In the genomic region with DNA sequence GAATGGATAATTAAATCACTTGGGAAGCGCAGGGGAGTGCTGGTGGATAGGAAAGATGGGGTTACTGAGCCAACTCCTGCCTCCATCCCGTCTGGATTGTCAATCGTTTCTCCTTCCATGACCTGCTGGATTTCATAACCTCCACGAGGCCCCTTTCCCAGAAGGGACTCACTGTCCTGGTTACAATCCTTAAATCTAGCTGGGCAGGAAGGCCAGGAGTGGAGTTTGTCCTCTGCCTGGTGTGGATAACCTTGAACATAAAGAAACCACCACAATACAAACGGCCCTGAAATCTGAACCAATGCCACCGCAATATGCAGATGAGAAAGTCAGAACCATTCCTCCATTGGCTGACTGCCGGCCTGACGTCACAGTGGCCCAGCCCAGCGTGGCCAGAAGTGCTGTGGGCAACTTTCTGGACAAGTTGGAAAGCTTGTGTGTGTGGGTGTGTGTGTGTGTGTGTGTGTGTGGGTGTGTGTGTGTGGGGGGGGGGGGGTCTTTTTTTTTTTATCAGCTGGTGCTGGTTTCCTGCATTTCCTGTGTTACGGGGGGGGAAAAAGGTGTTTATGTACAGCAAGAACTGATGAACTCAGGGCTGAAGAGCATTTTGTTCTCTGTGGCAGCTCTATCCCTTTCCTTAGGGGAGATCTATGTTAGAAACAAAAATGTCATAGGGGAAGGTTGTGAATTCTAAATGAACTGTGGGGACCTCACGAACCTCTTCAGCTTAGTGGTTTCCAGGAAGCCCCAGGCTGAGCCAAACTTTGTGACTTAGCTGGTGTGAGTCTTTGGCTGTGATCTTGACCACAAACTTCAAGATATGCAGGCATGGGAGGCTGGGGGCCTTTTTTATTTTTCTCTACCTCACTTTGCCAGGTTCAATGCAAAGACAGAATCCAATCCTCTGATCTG, we compare ENCODE assay signal across 1 cellular context.
TF ChIP-seq lines count a peak whose summit lies in the region.

No MANE protein-coding gene starts in this region.

TF ChIP-seq in HEK293, 187 proteins besides CTCF, POLR2A, EP300 and RAD21 (continued from another document and continues in another):
- TF ChIP-seq ZNF600 (tag by site-specific recombination; IDR thresholded peaks at IDR 0.05) (peak; percentile 90), ZNF837 (tag by site-specific recombination; IDR thresholded peaks at IDR 0.05) (no peak), ZNF560 (tag by site-specific recombination; IDR thresholded peaks at IDR 0.05; ENCODE audit: borderline replicate concordance) (no peak), ZBTB8A (tag by site-specific recombination; IDR thresholded peaks at IDR 0.05) (no peak), YY1 (tag by site-specific recombination; IDR thresholded peaks at IDR 0.05) (no peak), ZNF433 (tag by site-specific recombination; IDR thresholded peaks at IDR 0.05; ENCODE audit: low read depth) (no peak), ZNF701 (tag by site-specific recombination; IDR thresholded peaks at IDR 0.05) (no peak), HOXA7 (CRISPR knock-in tag; IDR thresholded peaks at IDR 0.05; ENCODE audit: borderline replicate concordance) (no peak), SP2 (tag by site-specific recombination; IDR thresholded peaks at IDR 0.05) (peak; percentile 59; the same call in 1 of the 2 replicates), ZNF214 (tag by site-specific recombination; IDR thresholded peaks at IDR 0.05; ENCODE audit: borderline replicate concordance) (no peak), SCRT1 (tag by site-specific recombination; IDR thresholded peaks at IDR 0.05; ENCODE audit: borderline replicate concordance) (no peak), ZNF2 (tag by site-specific recombination; IDR thresholded peaks at IDR 0.05) (no peak), ZNF202 (tag by site-specific recombination; IDR thresholded peaks at IDR 0.05; ENCODE audit: borderline replicate concordance) (no peak), ZFP41 (tag by site-specific recombination; IDR thresholded peaks at IDR 0.05; ENCODE audit: borderline replicate concordance) (no peak), ZNF350 (tag by site-specific recombination; IDR thresholded peaks at IDR 0.05) (no peak), ZNF624 (tag by site-specific recombination; IDR thresholded peaks at IDR 0.05) (no peak), ZNF248 (tag by site-specific recombination; IDR thresholded peaks at IDR 0.05) (no peak), ZXDB (tag by site-specific recombination; IDR thresholded peaks at IDR 0.05) (no peak), ZNF514 (tag by site-specific recombination; IDR thresholded peaks at IDR 0.05) (no peak), ZNF785 (tag by site-specific recombination; IDR thresholded peaks at IDR 0.05) (no peak), ZFP69B (tag by site-specific recombination; IDR thresholded peaks at IDR 0.05) (no peak), GLIS2 (tag by site-specific recombination; IDR thresholded peaks at IDR 0.05) (no peak)
- TF ChIP-seq, protein P1, sequence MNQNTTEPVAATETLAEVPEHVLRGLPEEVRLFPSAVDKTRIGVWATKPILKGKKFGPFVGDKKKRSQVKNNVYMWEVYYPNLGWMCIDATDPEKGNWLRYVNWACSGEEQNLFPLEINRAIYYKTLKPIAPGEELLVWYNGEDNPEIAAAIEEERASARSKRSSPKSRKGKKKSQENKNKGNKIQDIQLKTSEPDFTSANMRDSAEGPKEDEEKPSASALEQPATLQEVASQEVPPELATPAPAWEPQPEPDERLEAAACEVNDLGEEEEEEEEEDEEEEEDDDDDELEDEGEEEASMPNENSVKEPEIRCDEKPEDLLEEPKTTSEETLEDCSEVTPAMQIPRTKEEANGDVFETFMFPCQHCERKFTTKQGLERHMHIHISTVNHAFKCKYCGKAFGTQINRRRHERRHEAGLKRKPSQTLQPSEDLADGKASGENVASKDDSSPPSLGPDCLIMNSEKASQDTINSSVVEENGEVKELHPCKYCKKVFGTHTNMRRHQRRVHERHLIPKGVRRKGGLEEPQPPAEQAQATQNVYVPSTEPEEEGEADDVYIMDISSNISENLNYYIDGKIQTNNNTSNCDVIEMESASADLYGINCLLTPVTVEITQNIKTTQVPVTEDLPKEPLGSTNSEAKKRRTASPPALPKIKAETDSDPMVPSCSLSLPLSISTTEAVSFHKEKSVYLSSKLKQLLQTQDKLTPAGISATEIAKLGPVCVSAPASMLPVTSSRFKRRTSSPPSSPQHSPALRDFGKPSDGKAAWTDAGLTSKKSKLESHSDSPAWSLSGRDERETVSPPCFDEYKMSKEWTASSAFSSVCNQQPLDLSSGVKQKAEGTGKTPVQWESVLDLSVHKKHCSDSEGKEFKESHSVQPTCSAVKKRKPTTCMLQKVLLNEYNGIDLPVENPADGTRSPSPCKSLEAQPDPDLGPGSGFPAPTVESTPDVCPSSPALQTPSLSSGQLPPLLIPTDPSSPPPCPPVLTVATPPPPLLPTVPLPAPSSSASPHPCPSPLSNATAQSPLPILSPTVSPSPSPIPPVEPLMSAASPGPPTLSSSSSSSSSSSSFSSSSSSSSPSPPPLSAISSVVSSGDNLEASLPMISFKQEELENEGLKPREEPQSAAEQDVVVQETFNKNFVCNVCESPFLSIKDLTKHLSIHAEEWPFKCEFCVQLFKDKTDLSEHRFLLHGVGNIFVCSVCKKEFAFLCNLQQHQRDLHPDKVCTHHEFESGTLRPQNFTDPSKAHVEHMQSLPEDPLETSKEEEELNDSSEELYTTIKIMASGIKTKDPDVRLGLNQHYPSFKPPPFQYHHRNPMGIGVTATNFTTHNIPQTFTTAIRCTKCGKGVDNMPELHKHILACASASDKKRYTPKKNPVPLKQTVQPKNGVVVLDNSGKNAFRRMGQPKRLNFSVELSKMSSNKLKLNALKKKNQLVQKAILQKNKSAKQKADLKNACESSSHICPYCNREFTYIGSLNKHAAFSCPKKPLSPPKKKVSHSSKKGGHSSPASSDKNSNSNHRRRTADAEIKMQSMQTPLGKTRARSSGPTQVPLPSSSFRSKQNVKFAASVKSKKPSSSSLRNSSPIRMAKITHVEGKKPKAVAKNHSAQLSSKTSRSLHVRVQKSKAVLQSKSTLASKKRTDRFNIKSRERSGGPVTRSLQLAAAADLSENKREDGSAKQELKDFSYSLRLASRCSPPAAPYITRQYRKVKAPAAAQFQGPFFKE (tag by site-specific recombination; IDR thresholded peaks at IDR 0.05; ENCODE audit: borderline replicate concordance) = no peak
- TF ChIP-seq, protein P2, sequence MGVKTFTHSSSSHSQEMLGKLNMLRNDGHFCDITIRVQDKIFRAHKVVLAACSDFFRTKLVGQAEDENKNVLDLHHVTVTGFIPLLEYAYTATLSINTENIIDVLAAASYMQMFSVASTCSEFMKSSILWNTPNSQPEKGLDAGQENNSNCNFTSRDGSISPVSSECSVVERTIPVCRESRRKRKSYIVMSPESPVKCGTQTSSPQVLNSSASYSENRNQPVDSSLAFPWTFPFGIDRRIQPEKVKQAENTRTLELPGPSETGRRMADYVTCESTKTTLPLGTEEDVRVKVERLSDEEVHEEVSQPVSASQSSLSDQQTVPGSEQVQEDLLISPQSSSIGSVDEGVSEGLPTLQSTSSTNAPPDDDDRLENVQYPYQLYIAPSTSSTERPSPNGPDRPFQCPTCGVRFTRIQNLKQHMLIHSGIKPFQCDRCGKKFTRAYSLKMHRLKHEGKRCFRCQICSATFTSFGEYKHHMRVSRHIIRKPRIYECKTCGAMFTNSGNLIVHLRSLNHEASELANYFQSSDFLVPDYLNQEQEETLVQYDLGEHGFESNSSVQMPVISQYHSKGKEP (tag by site-specific recombination; IDR thresholded peaks at IDR 0.05) = no peak
- TF ChIP-seq, protein P3, sequence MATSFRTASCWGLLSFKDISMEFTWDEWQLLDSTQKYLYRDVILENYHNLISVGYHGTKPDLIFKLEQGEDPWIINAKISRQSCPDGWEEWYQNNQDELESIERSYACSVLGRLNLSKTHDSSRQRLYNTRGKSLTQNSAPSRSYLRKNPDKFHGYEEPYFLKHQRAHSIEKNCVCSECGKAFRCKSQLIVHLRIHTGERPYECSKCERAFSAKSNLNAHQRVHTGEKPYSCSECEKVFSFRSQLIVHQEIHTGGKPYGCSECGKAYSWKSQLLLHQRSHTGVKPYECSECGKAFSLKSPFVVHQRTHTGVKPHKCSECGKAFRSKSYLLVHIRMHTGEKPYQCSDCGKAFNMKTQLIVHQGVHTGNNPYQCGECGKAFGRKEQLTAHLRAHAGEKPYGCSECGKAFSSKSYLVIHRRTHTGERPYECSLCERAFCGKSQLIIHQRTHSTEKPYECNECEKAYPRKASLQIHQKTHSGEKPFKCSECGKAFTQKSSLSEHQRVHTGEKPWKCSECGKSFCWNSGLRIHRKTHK (tag by site-specific recombination; IDR thresholded peaks at IDR 0.05) = no peak
- TF ChIP-seq, protein P4, sequence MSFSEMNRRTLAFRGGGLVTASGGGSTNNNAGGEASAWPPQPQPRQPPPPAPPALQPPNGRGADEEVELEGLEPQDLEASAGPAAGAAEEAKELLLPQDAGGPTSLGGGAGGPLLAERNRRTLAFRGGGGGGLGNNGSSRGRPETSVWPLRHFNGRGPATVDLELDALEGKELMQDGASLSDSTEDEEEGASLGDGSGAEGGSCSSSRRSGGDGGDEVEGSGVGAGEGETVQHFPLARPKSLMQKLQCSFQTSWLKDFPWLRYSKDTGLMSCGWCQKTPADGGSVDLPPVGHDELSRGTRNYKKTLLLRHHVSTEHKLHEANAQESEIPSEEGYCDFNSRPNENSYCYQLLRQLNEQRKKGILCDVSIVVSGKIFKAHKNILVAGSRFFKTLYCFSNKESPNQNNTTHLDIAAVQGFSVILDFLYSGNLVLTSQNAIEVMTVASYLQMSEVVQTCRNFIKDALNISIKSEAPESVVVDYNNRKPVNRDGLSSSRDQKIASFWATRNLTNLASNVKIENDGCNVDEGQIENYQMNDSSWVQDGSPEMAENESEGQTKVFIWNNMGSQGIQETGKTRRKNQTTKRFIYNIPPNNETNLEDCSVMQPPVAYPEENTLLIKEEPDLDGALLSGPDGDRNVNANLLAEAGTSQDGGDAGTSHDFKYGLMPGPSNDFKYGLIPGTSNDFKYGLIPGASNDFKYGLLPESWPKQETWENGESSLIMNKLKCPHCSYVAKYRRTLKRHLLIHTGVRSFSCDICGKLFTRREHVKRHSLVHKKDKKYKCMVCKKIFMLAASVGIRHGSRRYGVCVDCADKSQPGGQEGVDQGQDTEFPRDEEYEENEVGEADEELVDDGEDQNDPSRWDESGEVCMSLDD (tag by site-specific recombination; IDR thresholded peaks at IDR 0.05) = no peak
- TF ChIP-seq, protein P5, sequence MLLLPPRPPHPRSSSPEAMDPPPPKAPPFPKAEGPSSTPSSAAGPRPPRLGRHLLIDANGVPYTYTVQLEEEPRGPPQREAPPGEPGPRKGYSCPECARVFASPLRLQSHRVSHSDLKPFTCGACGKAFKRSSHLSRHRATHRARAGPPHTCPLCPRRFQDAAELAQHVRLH (tag by site-specific recombination; IDR thresholded peaks at IDR 0.05) = no peak
- TF ChIP-seq, protein P6, sequence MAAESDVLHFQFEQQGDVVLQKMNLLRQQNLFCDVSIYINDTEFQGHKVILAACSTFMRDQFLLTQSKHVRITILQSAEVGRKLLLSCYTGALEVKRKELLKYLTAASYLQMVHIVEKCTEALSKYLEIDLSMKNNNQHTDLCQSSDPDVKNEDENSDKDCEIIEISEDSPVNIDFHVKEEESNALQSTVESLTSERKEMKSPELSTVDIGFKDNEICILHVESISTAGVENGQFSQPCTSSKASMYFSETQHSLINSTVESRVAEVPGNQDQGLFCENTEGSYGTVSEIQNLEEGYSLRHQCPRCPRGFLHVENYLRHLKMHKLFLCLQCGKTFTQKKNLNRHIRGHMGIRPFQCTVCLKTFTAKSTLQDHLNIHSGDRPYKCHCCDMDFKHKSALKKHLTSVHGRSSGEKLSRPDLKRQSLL (tag by site-specific recombination; IDR thresholded peaks at IDR 0.05) = no peak
- TF ChIP-seq, protein P7, sequence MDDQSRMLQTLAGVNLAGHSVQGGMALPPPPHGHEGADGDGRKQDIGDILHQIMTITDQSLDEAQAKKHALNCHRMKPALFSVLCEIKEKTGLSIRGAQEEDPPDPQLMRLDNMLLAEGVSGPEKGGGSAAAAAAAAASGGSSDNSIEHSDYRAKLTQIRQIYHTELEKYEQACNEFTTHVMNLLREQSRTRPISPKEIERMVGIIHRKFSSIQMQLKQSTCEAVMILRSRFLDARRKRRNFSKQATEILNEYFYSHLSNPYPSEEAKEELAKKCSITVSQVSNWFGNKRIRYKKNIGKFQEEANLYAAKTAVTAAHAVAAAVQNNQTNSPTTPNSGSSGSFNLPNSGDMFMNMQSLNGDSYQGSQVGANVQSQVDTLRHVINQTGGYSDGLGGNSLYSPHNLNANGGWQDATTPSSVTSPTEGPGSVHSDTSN (CRISPR knock-in tag; IDR thresholded peaks at IDR 0.05) = no peak
- TF ChIP-seq, protein P8, sequence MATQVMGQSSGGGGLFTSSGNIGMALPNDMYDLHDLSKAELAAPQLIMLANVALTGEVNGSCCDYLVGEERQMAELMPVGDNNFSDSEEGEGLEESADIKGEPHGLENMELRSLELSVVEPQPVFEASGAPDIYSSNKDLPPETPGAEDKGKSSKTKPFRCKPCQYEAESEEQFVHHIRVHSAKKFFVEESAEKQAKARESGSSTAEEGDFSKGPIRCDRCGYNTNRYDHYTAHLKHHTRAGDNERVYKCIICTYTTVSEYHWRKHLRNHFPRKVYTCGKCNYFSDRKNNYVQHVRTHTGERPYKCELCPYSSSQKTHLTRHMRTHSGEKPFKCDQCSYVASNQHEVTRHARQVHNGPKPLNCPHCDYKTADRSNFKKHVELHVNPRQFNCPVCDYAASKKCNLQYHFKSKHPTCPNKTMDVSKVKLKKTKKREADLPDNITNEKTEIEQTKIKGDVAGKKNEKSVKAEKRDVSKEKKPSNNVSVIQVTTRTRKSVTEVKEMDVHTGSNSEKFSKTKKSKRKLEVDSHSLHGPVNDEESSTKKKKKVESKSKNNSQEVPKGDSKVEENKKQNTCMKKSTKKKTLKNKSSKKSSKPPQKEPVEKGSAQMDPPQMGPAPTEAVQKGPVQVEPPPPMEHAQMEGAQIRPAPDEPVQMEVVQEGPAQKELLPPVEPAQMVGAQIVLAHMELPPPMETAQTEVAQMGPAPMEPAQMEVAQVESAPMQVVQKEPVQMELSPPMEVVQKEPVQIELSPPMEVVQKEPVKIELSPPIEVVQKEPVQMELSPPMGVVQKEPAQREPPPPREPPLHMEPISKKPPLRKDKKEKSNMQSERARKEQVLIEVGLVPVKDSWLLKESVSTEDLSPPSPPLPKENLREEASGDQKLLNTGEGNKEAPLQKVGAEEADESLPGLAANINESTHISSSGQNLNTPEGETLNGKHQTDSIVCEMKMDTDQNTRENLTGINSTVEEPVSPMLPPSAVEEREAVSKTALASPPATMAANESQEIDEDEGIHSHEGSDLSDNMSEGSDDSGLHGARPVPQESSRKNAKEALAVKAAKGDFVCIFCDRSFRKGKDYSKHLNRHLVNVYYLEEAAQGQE (tag by site-specific recombination; IDR thresholded peaks at IDR 0.05) = no peak
- TF ChIP-seq, protein P9, sequence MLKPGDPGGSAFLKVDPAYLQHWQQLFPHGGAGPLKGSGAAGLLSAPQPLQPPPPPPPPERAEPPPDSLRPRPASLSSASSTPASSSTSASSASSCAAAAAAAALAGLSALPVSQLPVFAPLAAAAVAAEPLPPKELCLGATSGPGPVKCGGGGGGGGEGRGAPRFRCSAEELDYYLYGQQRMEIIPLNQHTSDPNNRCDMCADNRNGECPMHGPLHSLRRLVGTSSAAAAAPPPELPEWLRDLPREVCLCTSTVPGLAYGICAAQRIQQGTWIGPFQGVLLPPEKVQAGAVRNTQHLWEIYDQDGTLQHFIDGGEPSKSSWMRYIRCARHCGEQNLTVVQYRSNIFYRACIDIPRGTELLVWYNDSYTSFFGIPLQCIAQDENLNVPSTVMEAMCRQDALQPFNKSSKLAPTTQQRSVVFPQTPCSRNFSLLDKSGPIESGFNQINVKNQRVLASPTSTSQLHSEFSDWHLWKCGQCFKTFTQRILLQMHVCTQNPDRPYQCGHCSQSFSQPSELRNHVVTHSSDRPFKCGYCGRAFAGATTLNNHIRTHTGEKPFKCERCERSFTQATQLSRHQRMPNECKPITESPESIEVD (tag by site-specific recombination; IDR thresholded peaks at IDR 0.05) = no peak
